ENCODE assay signal across 7 cellular contexts in genomic region chr3:24680214-24680967, GRCh38.
DNase-seq lines count a peak whose midpoint lies in the region; ATAC-seq and TF ChIP-seq lines count a peak whose summit lies in the region.

No MANE protein-coding gene starts in this region.

- no peak overlapping the region for H2AFZ ChIP-seq in mammary epithelial cell (ENCODE audit: low read depth, low read length)

- dilution Hi-C loops in mammary epithelial cell (cut with HindIII; ENCODE audit: low sequenced_read_pairs) = loop anchor here (25.0 kb wide), 1 partner anchor 418 kb away; no protein-coding TSS in a partner anchor

- H3K4me1 ChIP-seq in SJCRH30 (no peaks in the 10 kb centered on the region), mammary epithelial cell (ENCODE audit: insufficient read depth, low read length) (peaks cover 28% of the 10 kb centered on the region)

- H3K27me3 ChIP-seq in SJCRH30 (peaks cover 6% of the 10 kb centered on the region; the same call in 1 of the 2 replicates), mammary epithelial cell (ENCODE audit: insufficient read depth, low read length) (no peaks in the 10 kb centered on the region)

- H4K20me1 ChIP-seq in mammary epithelial cell (ENCODE audit: insufficient read depth, low read length) = no peaks in the 10 kb centered on the region

- in situ Hi-C loops in mammary epithelial cell (cut with MboI; ENCODE audit: low sequenced_read_pairs in 2 of 2) = loop anchor here (25.0 kb wide), 3 partner anchors 418 to 693 kb away; no protein-coding TSS in a partner anchor

- no peaks in the 10 kb centered on the region for H3K79me2 ChIP-seq in mammary epithelial cell (ENCODE audit: insufficient read depth, low read length)

- CTCF ChIA-PET in mammary epithelial cell (lab: Charles Lee; ENCODE audit: low non-redundant PET) = interaction anchor here (0.7 kb wide), 6 partner anchors 8 to 913 kb away, joined by 3 to 6 read pairs (median 4); no protein-coding TSS in a partner anchor

- WGBS in mammary epithelial cell (ENCODE audit: low coverage, missing lambda C conversion rate) = 64% methylated on average over 9 of the region's 9 CpGs

- no peak overlapping the region for H3K9ac ChIP-seq in mammary epithelial cell (ENCODE audit: insufficient read depth, low read length)

- H3K9me3 ChIP-seq in SJCRH30 (replicated peaks) = no peaks in the 10 kb centered on the region
- no peaks in the 10 kb centered on the region for H3K9me3 ChIP-seq in mammary epithelial cell (replicated peaks; ENCODE audit: insufficient read depth, low read length)

- no peak overlapping the region for H3K4me3 ChIP-seq in GM12864 (ENCODE audit: low read depth, low read length)
- no peak overlapping the region for H3K4me3 ChIP-seq in SJCRH30
- no peak overlapping the region for H3K4me3 ChIP-seq in mammary epithelial cell (replicated peaks in 1 of 3; ENCODE audit: insufficient read depth in 1 of 3, low read depth in 2 of 3, low read length in 3 of 3)

- H3K36me3 ChIP-seq in SJCRH30 (no peaks in the 10 kb centered on the region), mammary epithelial cell (ENCODE audit: insufficient read depth, low read length) (no peaks in the 10 kb centered on the region)

- peak; percentile 73 for ATAC-seq in GM21447 (IDR thresholded peaks at IDR 0.05; ENCODE audit: unreplicated experiment)
- ATAC-seq in HG03571 (IDR thresholded peaks at IDR 0.05; ENCODE audit: unreplicated experiment) = peak; percentile 84
- peak; percentile 89 for ATAC-seq in left lobe of liver

- no peak overlapping the region for H3K27ac ChIP-seq in SJCRH30
- H3K27ac ChIP-seq in mammary epithelial cell (ENCODE audit: insufficient read depth, low read depth, low read length) = no peak overlapping the region

- no TSS peak for BruUV-seq in mammary epithelial cell (replicated peaks; lab: Mats Ljungman, UMichigan)

- TF ChIP-seq CTCF in GM12864 (IDR thresholded peaks at IDR 0.05; ENCODE audit: low read depth, low read length, missing control alignments) (peak; percentile 89), mammary epithelial cell (conservative IDR thresholded peaks at IDR 0.05 in 1 of 2, IDR thresholded peaks at IDR 0.05 in 1 of 2; ENCODE audit: extremely low read depth in 1 of 2, insufficient read depth in 1 of 2, low read depth in 1 of 2, low read length in 2 of 2) (peak; percentile 76 to 78)

- DNase-seq in GM12864 (ENCODE audit: low read depth) = no peak
- DNase-seq in SJCRH30 = peak; percentile 57 to 86
- peak; percentile 25 for DNase-seq in mammary epithelial cell
- peak; percentile 72 for DNase-seq in left lobe of liver (ENCODE audit: low spot score)
- peak in 2 of 3 donors; percentile 35 to 42 for DNase-seq in stimulated activated CD4-positive, alpha-beta T cell treated with anti-CD3 and anti-CD28 coated beads, TNF-alpha, amount 100 ng/mL, for 48 hours (ENCODE audit: low read depth in 3 of 3)

- intact Hi-C loops in mammary epithelial cell (cut with micrococcal nuclease) = loop anchor here (1.0 to 10.0 kb wide), 3 partner anchors 88 to 616 kb away; no protein-coding TSS in a partner anchor

- H3K4me2 ChIP-seq in mammary epithelial cell (ENCODE audit: insufficient read depth, low read depth, low read length) = no peak overlapping the region
